22 cellular contexts compared by ENCODE assay signal in the genomic region with DNA sequence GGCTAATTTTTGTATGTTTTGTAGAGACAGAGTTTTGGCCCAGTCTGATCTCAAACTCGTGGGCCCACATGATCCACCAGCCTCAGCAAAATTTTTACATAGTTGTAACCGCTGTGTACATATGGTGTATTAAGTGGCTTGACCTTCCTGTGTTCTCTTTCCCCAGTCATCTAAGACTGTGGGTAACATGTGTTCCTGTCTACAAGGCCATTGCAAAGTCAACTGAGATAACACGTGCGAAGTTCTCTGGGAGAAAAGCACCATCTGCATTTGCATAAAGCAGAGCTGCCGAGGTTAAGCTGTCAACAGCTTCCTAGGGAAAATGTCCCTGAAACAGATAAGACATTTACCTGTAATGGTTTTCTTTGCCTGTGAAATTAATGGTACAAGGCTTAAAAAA.
DNase-seq lines count a peak whose midpoint lies in the region; ATAC-seq and TF ChIP-seq lines count a peak whose summit lies in the region.
"Had no signal": no experiment of that assay in that cellular context is flagged by ENCODE, and none has a peak within 500 bp of the region (broad histone marks: within the 10 kb centered on the region; RNA-seq: fewer than 3 reads in every experiment).

No MANE protein-coding gene starts in this region.

- H3K9ac ChIP-seq in IMR-90 (ENCODE audit: low read depth, low read length) (no peak overlapping the region), liver (ENCODE audit: low read depth in 1 of 2, low read length in 2 of 2) (no peak overlapping the region)

- no peak for ATAC-seq in IMR-90 (ENCODE audit: low read depth)
- ATAC-seq: activated CD8-positive, alpha-beta T cell treated with anti-CD3 and anti-CD28 coated beads, Interleukin-2, amount 10 ng/mL, durations not matched to agents 7 days and 5 days; K562 had no signal

- in situ Hi-C loops in IMR-90 (cut with MboI; ENCODE audit: low sequenced_read_pairs): no loop called here

- DNase-seq in IMR-90 (no peak), stomach (no peak), SHP77 (lab: John Stamatoyannopoulos, UW) (no peak), Kasumi-1 (lab: John Stamatoyannopoulos, UW) (no peak), pons (ENCODE audit: low spot score) (no peak), NCI-H82 (lab: John Stamatoyannopoulos, UW) (no peak)
- DNase-seq: activated CD4-positive, CD25-positive, alpha-beta regulatory T cell; activated CD8-positive, alpha-beta T cell treated with anti-CD3 and anti-CD28 coated beads, Interleukin-2, amount 10 ng/mL, durations not matched to agents 7 days and 5 days; activated naive CD4-positive, alpha-beta T cell treated with anti-CD3 and anti-CD28 coated beads, Interleukin-2, amount 50 U/mL, for 16 hours; activated T-cell treated with anti-CD3 and anti-CD28 coated beads, Interleukin-2, amount 50 U/mL, for 48 hours; CD4-positive, CD25-positive, alpha-beta regulatory T cell; colonic mucosa; DND-41; H7; NCI-H1048; NCI-H2029 treated with DMSO at 0.1 percent for 48 hours; NCI-H510A treated with DMSO at 0.1 percent for 48 hours; stimulated activated naive CD4-positive, alpha-beta T cell had no signal

- no peak overlapping the region for H2AK5ac ChIP-seq in IMR-90 (ENCODE audit: low read depth, low read length)

- peaks cover 32 to 66% of the 10 kb centered on the region in 2 experiments for H3K79me1 ChIP-seq in IMR-90 (ENCODE audit: low read depth in 1 of 2, low read length in 2 of 2)

- H3K36me3 ChIP-seq in IMR-90 (ENCODE audit: control insufficient read depth, insufficient read depth, low read length) (peaks cover 28% of the 10 kb centered on the region), esophagus (ENCODE audit: control insufficient read depth in 2 of 2, insufficient read depth in 2 of 2, low read length in 1 of 2) (peaks cover 0 to 4% of the 10 kb centered on the region in 2 donors), liver (ENCODE audit: control insufficient read depth in 4 of 4, insufficient read depth in 3 of 4, low read depth in 1 of 4, low read length in 3 of 4) (peaks cover 0 to 27% (median 21%) of the 10 kb centered on the region in 4 donors), stomach (peaks cover 0 to 12% (median 6%) of the 10 kb centered on the region in 4 donors)
- H3K36me3 ChIP-seq: colonic mucosa had no signal

- H3K56ac ChIP-seq in IMR-90 (ENCODE audit: extremely low read depth, insufficient read depth, low read length): no peak overlapping the region

- CTCF ChIA-PET in IMR-90 (lab: Yijun Ruan, JAX): no interaction called here

- no peak overlapping the region for H4K5ac ChIP-seq in IMR-90 (ENCODE audit: low read depth, low read length)

- no peak overlapping the region for H3K18ac ChIP-seq in IMR-90 (ENCODE audit: low read depth, low read length)

- BruUV-seq in IMR-90 (replicated peaks; lab: Mats Ljungman, UMichigan): no TSS peak

- no peak overlapping the region for H2AK9ac ChIP-seq in IMR-90 (replicated peaks; ENCODE audit: low read depth, low read length, poor library complexity)

- H3K4me3 ChIP-seq in IMR-90 (ENCODE audit: insufficient read depth, low read depth, low read length) (no peak overlapping the region), esophagus (ENCODE audit: low read depth in 1 of 2, low read length in 2 of 2) (no peak overlapping the region), liver (ENCODE audit: low read depth in 1 of 3, low read length in 3 of 3) (no peak overlapping the region), stomach (no peak overlapping the region)
- H3K4me3 ChIP-seq: colonic mucosa, K562, SJSA1 had no signal

- H4K91ac ChIP-seq in IMR-90 (ENCODE audit: insufficient read depth, low read depth, low read length): no peak overlapping the region

- no CpG with 5 or more reads among the region's 5 CpGs for WGBS in IMR-90 (ENCODE audit: extremely low coverage in 2 of 2, insufficient read length in 1 of 2), 2 experiments
- WGBS in esophagus, 2 donors: 45 to 46% methylated on average over 5 of the region's 5 CpGs
- 62% methylated on average over 5 of the region's 5 CpGs for WGBS in liver
- 30 to 39% (median 33%) methylated on average over 5 of the region's 5 CpGs for WGBS in stomach, 5 donors

- H3K4me2 ChIP-seq in IMR-90 (ENCODE audit: low read depth, low read length): no peak overlapping the region

- H3K9me3 ChIP-seq in IMR-90 (ENCODE audit: control insufficient read depth, insufficient read depth, low read length): no peaks in the 10 kb centered on the region
- no peaks in the 10 kb centered on the region for H3K9me3 ChIP-seq in esophagus (ENCODE audit: control insufficient read depth in 2 of 2, insufficient read depth in 1 of 2, low read depth in 1 of 2, low read length in 1 of 2)
- no peaks in the 10 kb centered on the region for H3K9me3 ChIP-seq in liver (ENCODE audit: control insufficient read depth in 4 of 4, low read length in 3 of 4)
- H3K9me3 ChIP-seq in stomach: no peaks in the 10 kb centered on the region
- H3K9me3 ChIP-seq: colonic mucosa, SJSA1 had no signal

- H3K27me3 ChIP-seq in IMR-90 (ENCODE audit: control insufficient read depth, insufficient read depth, low read length) (no peaks in the 10 kb centered on the region), esophagus (ENCODE audit: control insufficient read depth in 1 of 2, insufficient read depth in 2 of 2, low read length in 2 of 2) (no peaks in the 10 kb centered on the region), liver (ENCODE audit: control insufficient read depth in 4 of 4, insufficient read depth in 4 of 4, low read length in 3 of 4) (no peaks in the 10 kb centered on the region), stomach (no peaks in the 10 kb centered on the region)
- H3K27me3 ChIP-seq: colonic mucosa, SJSA1 had no signal

- no peak overlapping the region for H4K8ac ChIP-seq in IMR-90 (ENCODE audit: low read depth in 2 of 2, low read length in 2 of 2)

- H3K23ac ChIP-seq in IMR-90 (ENCODE audit: low read depth, low read length): peak overlapping the region; percentile 16; the same call in 1 of the 2 replicates

- no peak overlapping the region for H2AFZ ChIP-seq in IMR-90 (replicated peaks; ENCODE audit: low read length, poor library complexity)

- H3K27ac ChIP-seq in IMR-90 (ENCODE audit: insufficient read depth, low read length) (no peak overlapping the region), esophagus (ENCODE audit: low read depth in 2 of 2, low read length in 1 of 2) (peak overlapping the region; percentile 3 to 67), liver (ENCODE audit: low read depth in 1 of 2, low read length in 2 of 2) (no peak overlapping the region), stomach (peak overlapping the region; percentile 75 to 93 (median 89))
- H3K27ac ChIP-seq: SJSA1 had no signal

- H3K4me1 ChIP-seq in IMR-90 (ENCODE audit: control insufficient read depth, insufficient read depth, low read length) (peaks cover 11% of the 10 kb centered on the region), esophagus (ENCODE audit: control insufficient read depth in 2 of 2, insufficient read depth in 2 of 2, low read length in 1 of 2) (peaks cover 0 to 11% of the 10 kb centered on the region in 2 donors), liver (ENCODE audit: control insufficient read depth in 4 of 4, insufficient read depth in 4 of 4, low read length in 3 of 4) (peaks cover 4 to 39% (median 22%) of the 10 kb centered on the region in 4 donors), stomach (peaks cover 51 to 89% (median 69%) of the 10 kb centered on the region in 4 donors)

- no peak overlapping the region for H2BK20ac ChIP-seq in IMR-90 (ENCODE audit: low read depth, low read length)

- POLR2A ChIA-PET in IMR-90 (lab: Charles Lee; ENCODE audit: unreplicated experiment): no interaction called here

- H2BK15ac ChIP-seq in IMR-90 (ENCODE audit: low read depth, low read length): no peak overlapping the region

- H3K4ac ChIP-seq in IMR-90 (ENCODE audit: low read depth, low read length): no peak overlapping the region

- dilution Hi-C loops in IMR-90 (cut with HindIII; ENCODE audit: low sequenced_read_pairs, unreplicated experiment): no loop called here

- intact Hi-C loops in IMR-90 (cut with micrococcal nuclease): no loop called here
- intact Hi-C loops in stomach (cut with DNase I; ENCODE audit: low total_unique reads): no loop called here

- TF ChIP-seq CTCF in IMR-90 (conservative IDR thresholded peaks at IDR 0.05; ENCODE audit: low read depth, low read length): no peak
- TF ChIP-seq CTCF in liver (IDR thresholded peaks at IDR 0.05; ENCODE audit: low read depth, low read length, missing input control): no peak
- TF ChIP-seq CTCF in stomach (IDR thresholded peaks at IDR 0.05): no peak

- H3K9me1 ChIP-seq in IMR-90 (ENCODE audit: insufficient read depth, low read length): peaks cover 21% of the 10 kb centered on the region

- no peak overlapping the region for H2BK120ac ChIP-seq in IMR-90 (ENCODE audit: low read depth, low read length)

- H4K20me1 ChIP-seq in IMR-90 (ENCODE audit: insufficient read depth, low read length): peaks cover 69% of the 10 kb centered on the region

- no peak for TF ChIP-seq POLR2A in IMR-90 (IDR thresholded peaks at IDR 0.05; ENCODE audit: low read depth, low read length)
- no peak for TF ChIP-seq POLR2A in stomach (IDR thresholded peaks at IDR 0.05)

- H2BK5ac ChIP-seq in IMR-90 (ENCODE audit: low read depth, low read length, poor library complexity, severe bottlenecking): no peak overlapping the region

- TF ChIP-seq RAD21 in IMR-90 (IDR thresholded peaks at IDR 0.05; ENCODE audit: low read length) (no peak), liver (IDR thresholded peaks at IDR 0.05) (no peak)

- no peak for TF ChIP-seq EP300 in stomach (IDR thresholded peaks at IDR 0.05)

- no peak overlapping the region for H3K14ac ChIP-seq in IMR-90 (replicated peaks; ENCODE audit: low read depth, low read length)

TF ChIP-seq in IMR-90, 13 proteins besides CTCF, POLR2A, EP300 and RAD21 (continues in another document):
- TF ChIP-seq MAZ (IDR thresholded peaks at IDR 0.05; ENCODE audit: borderline replicate concordance, low read depth, low read length): no peak
- TF ChIP-seq NFE2L2 (IDR thresholded peaks at IDR 0.05; ENCODE audit: low read depth, low read length): no peak
- no peak for TF ChIP-seq CHD1 (IDR thresholded peaks at IDR 0.05; ENCODE audit: low read depth, low read length)
- no peak for TF ChIP-seq MXI1 (IDR thresholded peaks at IDR 0.05; ENCODE audit: borderline replicate concordance, low read depth, low read length)
- no peak for TF ChIP-seq MAFK (IDR thresholded peaks at IDR 0.05; ENCODE audit: low read depth, low read length)

TF ChIP-seq in liver, 16 proteins besides CTCF, POLR2A, EP300 and RAD21:
- no peak for TF ChIP-seq HNF4G (IDR thresholded peaks at IDR 0.05)
- TF ChIP-seq NR2F2 (IDR thresholded peaks at IDR 0.05): peak; percentile 31
- no peak for TF ChIP-seq FOXA2 (IDR thresholded peaks at IDR 0.05)
- no peak for TF ChIP-seq JUND (IDR thresholded peaks at IDR 0.05)

Comparison
In these comparisons a context has a peak if more than half of its experiments do, and no peak if none do; other contexts are left out.
1. H3K27ac ChIP-seq: peak in esophagus (2 of 2) and stomach (5 of 5); none in IMR-90 (single experiment) and liver (0 of 2).